Comparison of ENCODE assay signal across 21 cellular contexts in the genomic region with DNA sequence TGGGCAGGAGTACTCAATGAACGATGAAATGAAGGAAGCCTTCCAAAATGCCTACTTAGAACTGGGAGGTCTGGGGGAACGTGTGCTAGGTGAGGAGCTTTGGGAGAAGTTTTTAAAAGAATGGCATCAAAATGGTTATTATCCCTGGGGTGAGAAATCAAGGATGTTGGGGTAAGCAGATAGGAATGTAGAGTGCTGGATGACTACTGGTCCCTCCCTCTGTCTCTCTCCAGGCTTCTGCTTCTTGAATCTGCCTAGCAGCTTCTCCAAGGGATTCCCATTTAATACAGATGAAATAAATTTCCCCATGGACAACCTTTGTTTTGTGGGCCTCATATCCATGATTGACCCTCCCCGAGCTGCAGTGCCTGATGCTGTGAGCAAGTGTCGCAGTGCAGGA. TPM values are rescaled to one million over a fixed set of nuclear protein-coding genes. Genes with fewer than 3 reads are reported as not detected.
DNase-seq lines count a peak whose midpoint lies in the region; ATAC-seq and TF ChIP-seq lines count a peak whose summit lies in the region.
"Had no signal": no experiment of that assay in that cellular context is flagged by ENCODE, and none has a peak within 500 bp of the region (broad histone marks: within the 10 kb centered on the region; RNA-seq: fewer than 3 reads in every experiment).

No MANE protein-coding gene starts in this region.

- WGBS in heart left ventricle, 4 donors, result 86 to 90% (median 87%) methylated on average over 4 of the region's 4 CpGs

- no peaks in the 10 kb centered on the region for H3K9me3 ChIP-seq in heart left ventricle
- H3K9me3 ChIP-seq: body of pancreas, neutrophil, upper lobe of right lung had no signal

- no peak overlapping the region for H3K4me3 ChIP-seq in heart left ventricle
- H3K4me3 ChIP-seq: body of pancreas, upper lobe of right lung had no signal

- intact Hi-C loops in heart left ventricle (cut with DNase I), result loop anchor here in 1 of 10 donors (10.0 kb wide), 1 partner anchor 57 kb away; a partner anchor contains a TSS

- no peak for ATAC-seq in HG02840 (IDR thresholded peaks at IDR 0.05; ENCODE audit: low FRiP score, unreplicated experiment)
- no peak for ATAC-seq in heart left ventricle
- ATAC-seq: body of pancreas, upper lobe of right lung had no signal

- TF ChIP-seq CTCF in heart left ventricle (IDR thresholded peaks at IDR 0.05), result no peak

- no peaks in the 10 kb centered on the region for H3K4me1 ChIP-seq in heart left ventricle
- H3K4me1 ChIP-seq: body of pancreas, upper lobe of right lung had no signal

- DNase-seq in AG08395 (ENCODE audit: low spot score) (peak; percentile 85), HPDE6-E6E7 (ENCODE audit: extremely low spot score) (peak; percentile 26), amniotic epithelial cell (ENCODE audit: low read depth) (peak; percentile 12), iris pigment epithelial cell (ENCODE audit: low read depth) (peak; percentile 24), NCI-H1048 (lab: John Stamatoyannopoulos, UW) (no peak), heart left ventricle (no peak)
- no peak for DNase-seq in activated CD4-positive, CD25-positive, alpha-beta regulatory T cell treated with anti-CD3 and anti-CD28 coated beads, Interleukin-2, amount 50 U/mL, for 72 hours
- DNase-seq: activated CD4-positive, alpha-beta T cell treated with anti-CD3 and anti-CD28 coated beads, Interleukin-2, amount 10 ng/mL, durations not matched to agents 7 days and 5 days; activated naive CD4-positive, alpha-beta T cell treated with anti-CD3 and anti-CD28 coated beads, Interleukin-2, amount 10 ng/mL, durations not matched to agents 7 days and 5 days; activated T-cell treated with anti-CD3 and anti-CD28 coated beads, Interleukin-2, amount 50 U/mL, for 1 hour; body of pancreas; cortex of kidney; KBM-7; NCI-H1105; NCI-H2107; upper lobe of right lung had no signal

- no peak overlapping the region for H3K27ac ChIP-seq in heart left ventricle
- H3K27ac ChIP-seq: body of pancreas, epithelial cell of prostate, neutrophil, upper lobe of right lung had no signal

- no peaks in the 10 kb centered on the region for H3K36me3 ChIP-seq in heart left ventricle
- H3K36me3 ChIP-seq: neutrophil, upper lobe of right lung had no signal

- peaks cover 0 to 4% (median 0%) of the 10 kb centered on the region in 9 donors for H3K27me3 ChIP-seq in heart left ventricle
- H3K27me3 ChIP-seq: body of pancreas had no signal

- TF ChIP-seq POLR2A in heart left ventricle (IDR thresholded peaks at IDR 0.05), result no peak

RNA-seq across cellular contexts. Expression of a gene that starts 19.0 kb away (rescaled TPM):
- total RNA-seq in heart left ventricle, result 100 to 1,000 TPM in 1 of 9 donors, 10 to 100 TPM in 8; 23.6 to 129 (median 45.9) TPM
- polyA plus RNA-seq in heart left ventricle, result 10 to 100 TPM; 35.4 to 55.9 TPM
- total RNA-seq: A673; activated CD4-positive, alpha-beta T cell treated with anti-CD3 and anti-CD28 coated beads, Interleukin-2, amount 10 ng/mL, durations not matched to agents 7 days and 5 days; body of pancreas; kidney epithelial cell had no signal

RNA-seq across cellular contexts. Expression of a gene that starts 19.9 kb away (rescaled TPM):
- total RNA-seq in heart left ventricle, result 1 to 10 TPM in 1 of 9 donors, under 1 TPM in 3, not detected in 5; 0.09 to 1.3 (median 0.29) TPM
- under 1 TPM in 1 of 2 donors, not detected in 1; 0.12 TPM for polyA plus RNA-seq in heart left ventricle
- total RNA-seq: A673; activated CD4-positive, alpha-beta T cell treated with anti-CD3 and anti-CD28 coated beads, Interleukin-2, amount 10 ng/mL, durations not matched to agents 7 days and 5 days; body of pancreas; kidney epithelial cell had no signal

RNA-seq across cellular contexts. Expression of a gene that starts 33.8 kb away (rescaled TPM):
- total RNA-seq in heart left ventricle, result 100 to 1,000 TPM; 134 to 581 (median 290) TPM
- polyA plus RNA-seq in heart left ventricle, result 1,000 to 10,000 TPM in 1 of 2 donors, 100 to 1,000 TPM in 1; 250 to 1,078 TPM

RNA-seq across cellular contexts. Expression of a gene that starts 55.8 kb away (rescaled TPM):
- total RNA-seq in heart left ventricle, result 100 to 1,000 TPM; 115 to 393 (median 280) TPM
- polyA plus RNA-seq in heart left ventricle, result 10 to 100 TPM; 29.5 to 79.3 TPM
- total RNA-seq: A673; activated CD4-positive, alpha-beta T cell treated with anti-CD3 and anti-CD28 coated beads, Interleukin-2, amount 10 ng/mL, durations not matched to agents 7 days and 5 days had no signal

Comparison
In these comparisons a context has a peak if more than half of its experiments do, and no peak if none do; other contexts are left out.
1. DNase-seq: peak in AG08395 (single experiment), HPDE6-E6E7 (single experiment), amniotic epithelial cell (single experiment) and iris pigment epithelial cell (single experiment); none in NCI-H1048 (single experiment), activated CD4-positive, CD25-positive, alpha-beta regulatory T cell treated with anti-CD3 and anti-CD28 coated beads, Interleukin-2, amount 50 U/mL, for 72 hours (single experiment) and heart left ventricle (0 of 5).